23 cellular contexts compared by ENCODE assay signal in genomic region chr1:107175102-107175501, GRCh38. TPM values are rescaled to one million over a fixed set of nuclear protein-coding genes. Genes with fewer than 3 reads are reported as not detected.
"Had no signal": no experiment of that assay in that cellular context is flagged by ENCODE, and none has a peak within 500 bp of the region (broad histone marks: within the 10 kb centered on the region; RNA-seq: fewer than 3 reads in every experiment).

No MANE protein-coding gene starts in this region.

- H3K9me3 ChIP-seq: ovary, right lobe of liver, testis, upper lobe of right lung had no signal

- H3K27me3 Mint-ChIP-seq: activated CD4-positive, alpha-beta T cell treated with anti-CD3 and anti-CD28 coated beads, Interleukin-2, amount 10 ng/mL, durations not matched to agents 7 days and 5 days; activated naive CD4-positive, alpha-beta T cell treated with anti-CD3 and anti-CD28 coated beads, Interleukin-2, amount 10 ng/mL, durations not matched to agents 7 days and 5 days had no signal

- DNase-seq: activated CD4-positive, alpha-beta T cell treated with anti-CD3 and anti-CD28 coated beads, Interleukin-2, amount 10 ng/mL, durations not matched to agents 7 days and 5 days; activated CD8-positive, alpha-beta T cell treated with anti-CD3 and anti-CD28 coated beads, Interleukin-2, amount 10 ng/mL, durations not matched to agents 7 days and 5 days; activated naive CD4-positive, alpha-beta T cell treated with anti-CD3 and anti-CD28 coated beads, Interleukin-2, amount 10 ng/mL, durations not matched to agents 7 days and 5 days; activated naive CD8-positive, alpha-beta T cell treated with anti-CD3 and anti-CD28 coated beads, Interleukin-2, amount 50 U/mL, for 24 hours; activated T-cell treated with anti-CD3 and anti-CD28 coated beads, Interleukin-2, amount 50 U/mL, for 4 hours; aorta; brain microvascular endothelial cell; central memory CD4-positive, alpha-beta T cell; dorsolateral prefrontal cortex; foreskin keratinocyte; left cardiac atrium; naive thymus-derived CD8-positive, alpha-beta T cell; ovary; right lobe of liver; stimulated activated CD4-positive, alpha-beta T cell treated with anti-CD3 and anti-CD28 coated beads, Interleukin-4, amount 100 ng/mL, for 24 hours; T1000; testis; upper lobe of right lung had no signal

- H3K4me1 ChIP-seq: foreskin keratinocyte, right lobe of liver, testis, upper lobe of right lung had no signal

- H3K27ac ChIP-seq: brain microvascular endothelial cell, dorsolateral prefrontal cortex, epithelial cell of prostate, foreskin keratinocyte, hepatocyte, ovary, right lobe of liver, testis, upper lobe of right lung had no signal

- H2AFZ ChIP-seq: hepatocyte had no signal

- H3K4me2 ChIP-seq: hepatocyte, smooth muscle cell had no signal

- H3K36me3 ChIP-seq: brain microvascular endothelial cell, ovary, right lobe of liver, upper lobe of right lung had no signal

- ATAC-seq: activated CD8-positive, alpha-beta T cell treated with anti-CD3 and anti-CD28 coated beads, Interleukin-2, amount 10 ng/mL, durations not matched to agents 7 days and 5 days; activated naive CD8-positive, alpha-beta T cell treated with anti-CD3 and anti-CD28 coated beads, Interleukin-2, amount 50 U/mL, for 24 hours; activated T-cell treated with anti-CD3 and anti-CD28 coated beads, Interleukin-2, amount 50 U/mL, for 4 hours; foreskin keratinocyte; left cardiac atrium; naive thymus-derived CD8-positive, alpha-beta T cell; right lobe of liver; stimulated activated effector memory CD8-positive, alpha-beta T cell treated with anti-CD3 and anti-CD28 coated beads, Interleukin-12 subunit alpha, Interleukin-12 subunit beta, amount 100 ng/mL, for 72 hours; upper lobe of right lung had no signal

- H3K4me3 Mint-ChIP-seq: activated CD4-positive, alpha-beta T cell treated with anti-CD3 and anti-CD28 coated beads, Interleukin-2, amount 10 ng/mL, durations not matched to agents 7 days and 5 days; activated CD8-positive, alpha-beta T cell treated with anti-CD3 and anti-CD28 coated beads, Interleukin-2, amount 10 ng/mL, durations not matched to agents 7 days and 5 days; activated naive CD4-positive, alpha-beta T cell treated with anti-CD3 and anti-CD28 coated beads, Interleukin-2, amount 10 ng/mL, durations not matched to agents 7 days and 5 days; activated naive CD8-positive, alpha-beta T cell treated with anti-CD3 and anti-CD28 coated beads, Interleukin-2, amount 50 U/mL, for 24 hours; activated T-cell treated with anti-CD3 and anti-CD28 coated beads, Interleukin-2, amount 50 U/mL, for 4 hours; naive thymus-derived CD8-positive, alpha-beta T cell; stimulated activated effector memory CD8-positive, alpha-beta T cell treated with anti-CD3 and anti-CD28 coated beads, Interleukin-12 subunit alpha, Interleukin-12 subunit beta, amount 100 ng/mL, for 72 hours had no signal

- H3K27me3 ChIP-seq: brain microvascular endothelial cell, dorsolateral prefrontal cortex, foreskin keratinocyte, hepatocyte, ovary, right lobe of liver, testis, upper lobe of right lung had no signal

- H3K79me2 ChIP-seq: hepatocyte had no signal

- H3K4me3 ChIP-seq: dorsolateral prefrontal cortex, hepatocyte, ovary, right lobe of liver, smooth muscle cell, testis, upper lobe of right lung had no signal

- H3K27ac Mint-ChIP-seq: activated CD4-positive, alpha-beta T cell treated with anti-CD3 and anti-CD28 coated beads, Interleukin-2, amount 10 ng/mL, durations not matched to agents 7 days and 5 days; activated CD8-positive, alpha-beta T cell treated with anti-CD3 and anti-CD28 coated beads, Interleukin-2, amount 10 ng/mL, durations not matched to agents 7 days and 5 days; activated naive CD4-positive, alpha-beta T cell treated with anti-CD3 and anti-CD28 coated beads, Interleukin-2, amount 10 ng/mL, durations not matched to agents 7 days and 5 days; activated naive CD8-positive, alpha-beta T cell treated with anti-CD3 and anti-CD28 coated beads, Interleukin-2, amount 50 U/mL, for 24 hours; naive thymus-derived CD8-positive, alpha-beta T cell; stimulated activated effector memory CD8-positive, alpha-beta T cell treated with anti-CD3 and anti-CD28 coated beads, Interleukin-12 subunit alpha, Interleukin-12 subunit beta, amount 100 ng/mL, for 72 hours had no signal

- H3K4me1 Mint-ChIP-seq: activated CD4-positive, alpha-beta T cell treated with anti-CD3 and anti-CD28 coated beads, Interleukin-2, amount 10 ng/mL, durations not matched to agents 7 days and 5 days; activated naive CD4-positive, alpha-beta T cell treated with anti-CD3 and anti-CD28 coated beads, Interleukin-2, amount 10 ng/mL, durations not matched to agents 7 days and 5 days; activated naive CD8-positive, alpha-beta T cell treated with anti-CD3 and anti-CD28 coated beads, Interleukin-2, amount 50 U/mL, for 24 hours; naive thymus-derived CD8-positive, alpha-beta T cell; stimulated activated effector memory CD8-positive, alpha-beta T cell treated with anti-CD3 and anti-CD28 coated beads, Interleukin-12 subunit alpha, Interleukin-12 subunit beta, amount 100 ng/mL, for 72 hours had no signal

- H3K36me3 Mint-ChIP-seq: activated naive CD4-positive, alpha-beta T cell treated with anti-CD3 and anti-CD28 coated beads, Interleukin-2, amount 10 ng/mL, durations not matched to agents 7 days and 5 days; naive thymus-derived CD8-positive, alpha-beta T cell; stimulated activated effector memory CD8-positive, alpha-beta T cell treated with anti-CD3 and anti-CD28 coated beads, Interleukin-12 subunit alpha, Interleukin-12 subunit beta, amount 100 ng/mL, for 72 hours had no signal

- H3K9me3 Mint-ChIP-seq: activated CD4-positive, alpha-beta T cell treated with anti-CD3 and anti-CD28 coated beads, Interleukin-2, amount 10 ng/mL, durations not matched to agents 7 days and 5 days; activated naive CD4-positive, alpha-beta T cell treated with anti-CD3 and anti-CD28 coated beads, Interleukin-2, amount 10 ng/mL, durations not matched to agents 7 days and 5 days; activated naive CD8-positive, alpha-beta T cell treated with anti-CD3 and anti-CD28 coated beads, Interleukin-2, amount 50 U/mL, for 24 hours; activated T-cell treated with anti-CD3 and anti-CD28 coated beads, Interleukin-2, amount 50 U/mL, for 4 hours had no signal

RNA-seq across cellular contexts. Expression of gene NTNG1, which starts 34.3 kb away (rescaled TPM):
- total RNA-seq: activated CD4-positive, alpha-beta T cell treated with anti-CD3 and anti-CD28 coated beads, Interleukin-2, amount 10 ng/mL, durations not matched to agents 7 days and 5 days; activated CD8-positive, alpha-beta T cell treated with anti-CD3 and anti-CD28 coated beads, Interleukin-2, amount 10 ng/mL, durations not matched to agents 7 days and 5 days; activated T-cell treated with anti-CD3 and anti-CD28 coated beads, Interleukin-2, amount 50 U/mL, for 4 hours; mesenteric fat pad; naive thymus-derived CD8-positive, alpha-beta T cell; right lobe of liver had no signal
- polyA plus RNA-seq: aorta; naive thymus-derived CD8-positive, alpha-beta T cell had no signal
